In the genomic region with DNA sequence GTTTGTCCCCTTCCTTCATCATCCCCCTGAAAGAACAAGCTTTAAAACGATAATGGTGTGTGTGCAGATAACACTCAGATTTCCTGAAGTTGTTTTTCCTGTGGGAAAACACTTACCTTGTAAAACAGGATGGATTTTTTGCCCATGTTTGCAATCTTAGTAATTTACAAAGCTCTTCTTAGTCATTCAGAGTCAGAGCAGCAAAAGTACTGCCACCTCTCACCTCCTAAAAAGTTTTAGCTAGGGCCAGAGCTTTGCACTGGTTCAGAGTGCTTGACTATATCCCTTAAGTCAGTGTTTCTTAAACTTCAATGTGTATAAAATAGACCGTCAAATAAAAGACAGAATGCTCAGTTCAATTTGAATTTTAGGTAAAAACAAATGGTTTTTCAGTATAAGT, we compare ENCODE assay signal across 29 cellular contexts.
"Had no signal": no experiment of that assay in that cellular context is flagged by ENCODE, and none has a peak within 500 bp of the region (broad histone marks: within the 10 kb centered on the region; RNA-seq: fewer than 3 reads in every experiment).

No MANE protein-coding gene starts in this region.

- H3K27ac Mint-ChIP-seq: stimulated activated effector memory CD8-positive, alpha-beta T cell treated with anti-CD3 and anti-CD28 coated beads, Interleukin-12 subunit alpha, Interleukin-12 subunit beta, amount 100 ng/mL, for 72 hours; stimulated activated memory B cell treated with anti-CD40 and anti-IgM and Interleukin-4, amounts not matched to agents 10 μg/mL and 1 μg/mL and 100 μg/mL, for 72 hours; stimulated activated naive B cell treated with anti-CD40 and anti-IgM and Interleukin-4, amounts not matched to agents 10 μg/mL and 1 μg/mL and 100 μg/mL, for 72 hours; stimulated activated naive CD8-positive, alpha-beta T cell treated with anti-CD3 and anti-CD28 coated beads, Interleukin-15, amount 100 ng/mL, for 72 hours; stimulated activated naive CD8-positive, alpha-beta T cell treated with anti-CD3 and anti-CD28 coated beads, Interleukin-15, Interleukin-2, amounts not matched to agents 100 ng/mL and 50 ng/mL, for 24 hours; type B pancreatic cell had no signal

- H3K9me3 ChIP-seq: stomach, suprapubic skin, testis, thoracic aorta, thyroid gland, tibial artery, tibial nerve, transverse colon, upper lobe of left lung, upper lobe of right lung, uterus, vagina had no signal

- H3K36me3 Mint-ChIP-seq: stimulated activated effector memory CD8-positive, alpha-beta T cell treated with anti-CD3 and anti-CD28 coated beads, Interleukin-12 subunit alpha, Interleukin-12 subunit beta, amount 100 ng/mL, for 72 hours; stimulated activated memory B cell treated with anti-CD40 and anti-IgM and Interleukin-4, amounts not matched to agents 10 μg/mL and 1 μg/mL and 100 μg/mL, for 72 hours; stimulated activated naive B cell treated with anti-CD40 and anti-IgM and Interleukin-4, amounts not matched to agents 10 μg/mL and 1 μg/mL and 100 μg/mL, for 72 hours; type B pancreatic cell had no signal

- H3K4me1 ChIP-seq: stomach, suprapubic skin, testis, tibial artery, tibial nerve, transverse colon, upper lobe of left lung, upper lobe of right lung, uterus, vagina had no signal

- ATAC-seq: stimulated activated effector memory CD8-positive, alpha-beta T cell treated with anti-CD3 and anti-CD28 coated beads, Interleukin-12 subunit alpha, Interleukin-12 subunit beta, amount 100 ng/mL, for 72 hours; stimulated activated memory B cell treated with anti-CD40 and anti-IgM and Interleukin-4, amounts not matched to agents 10 μg/mL and 1 μg/mL and 100 μg/mL, for 72 hours; stimulated activated naive B cell treated with anti-CD40 and anti-IgM and Interleukin-4, amounts not matched to agents 10 μg/mL and 1 μg/mL and 100 μg/mL, for 72 hours; stimulated activated naive CD8-positive, alpha-beta T cell treated with anti-CD3 and anti-CD28 coated beads, Interleukin-15, amount 100 ng/mL, for 72 hours; stimulated activated naive CD8-positive, alpha-beta T cell treated with anti-CD3 and anti-CD28 coated beads, Interleukin-15, Interleukin-2, amounts not matched to agents 100 U/mL and 50 U/mL, for 24 hours; upper lobe of right lung had no signal

- H3K36me3 ChIP-seq: stomach, suprapubic skin, thoracic aorta, thyroid gland, tibial artery, tibial nerve, transverse colon, upper lobe of left lung, upper lobe of right lung, uterus, vagina had no signal

- DNase-seq: stimulated activated CD4-positive, alpha-beta T cell treated with anti-CD3 and anti-CD28 coated beads, Interleukin-2, amount 100 ng/mL, for 48 hours; stimulated activated CD4-positive, alpha-beta T cell treated with anti-CD3 and anti-CD28 coated beads, Interleukin-4, amount 100 ng/mL, for 1 hour; stimulated activated CD4-positive, alpha-beta T cell treated with anti-CD3 and anti-CD28 coated beads, Interleukin-4, amount 100 ng/mL, for 24 hours; stimulated activated CD4-positive, alpha-beta T cell treated with anti-CD3 and anti-CD28 coated beads, Interleukin-4, amount 100 ng/mL, for 4 hours; stimulated activated CD8-positive, alpha-beta memory T cell treated with anti-CD3 and anti-CD28 coated beads, Interleukin-4, amount 100 ng/mL, for 48 hours; stimulated activated naive B cell treated with anti-CD40 and anti-IgM and Interleukin-4, amounts not matched to agents 10 μg/mL and 1 μg/mL and 100 μg/mL, for 72 hours; stimulated activated naive CD4-positive, alpha-beta T cell; stimulated activated naive CD4-positive, alpha-beta T cell treated with Interleukin-2 at 50 U/mL for 16 hours; stimulated activated naive CD8-positive, alpha-beta T cell treated with anti-CD3 and anti-CD28 coated beads, Interleukin-15, amount 100 ng/mL, for 72 hours; stimulated activated naive CD8-positive, alpha-beta T cell treated with anti-CD3 and anti-CD28 coated beads, Interleukin-15, Interleukin-2, amounts not matched to agents 100 U/mL and 50 U/mL, for 24 hours; stomach; substantia nigra; testis; thyroid gland; tibial artery; transverse colon; trophoblast cell; upper lobe of left lung; upper lobe of right lung; uterus had no signal

- H3K9me3 Mint-ChIP-seq: stimulated activated effector memory CD8-positive, alpha-beta T cell treated with anti-CD3 and anti-CD28 coated beads, Interleukin-12 subunit alpha, Interleukin-12 subunit beta, amount 100 ng/mL, for 72 hours; stimulated activated naive B cell treated with anti-CD40 and anti-IgM and Interleukin-4, amounts not matched to agents 10 μg/mL and 1 μg/mL and 100 μg/mL, for 72 hours; stimulated activated naive CD8-positive, alpha-beta T cell treated with anti-CD3 and anti-CD28 coated beads, Interleukin-15, amount 100 ng/mL, for 72 hours; stimulated activated naive CD8-positive, alpha-beta T cell treated with anti-CD3 and anti-CD28 coated beads, Interleukin-15, Interleukin-2, amounts not matched to agents 100 ng/mL and 50 ng/mL, for 24 hours; type B pancreatic cell had no signal

- H3K4me3 ChIP-seq: stomach, suprapubic skin, testis, thoracic aorta, thyroid gland, tibial artery, tibial nerve, transverse colon, upper lobe of left lung, upper lobe of right lung, uterus, vagina had no signal

- H3K4me3 Mint-ChIP-seq: stimulated activated effector memory CD8-positive, alpha-beta T cell treated with anti-CD3 and anti-CD28 coated beads, Interleukin-12 subunit alpha, Interleukin-12 subunit beta, amount 100 ng/mL, for 72 hours; stimulated activated memory B cell treated with anti-CD40 and anti-IgM and Interleukin-4, amounts not matched to agents 10 μg/mL and 1 μg/mL and 100 μg/mL, for 72 hours; stimulated activated naive B cell treated with anti-CD40 and anti-IgM and Interleukin-4, amounts not matched to agents 10 μg/mL and 1 μg/mL and 100 μg/mL, for 72 hours; stimulated activated naive CD8-positive, alpha-beta T cell treated with anti-CD3 and anti-CD28 coated beads, Interleukin-15, amount 100 ng/mL, for 72 hours; stimulated activated naive CD8-positive, alpha-beta T cell treated with anti-CD3 and anti-CD28 coated beads, Interleukin-15, Interleukin-2, amounts not matched to agents 100 ng/mL and 50 ng/mL, for 24 hours; type B pancreatic cell had no signal

- H3K27me3 Mint-ChIP-seq: stimulated activated memory B cell treated with anti-CD40 and anti-IgM and Interleukin-4, amounts not matched to agents 10 μg/mL and 1 μg/mL and 100 μg/mL, for 72 hours; stimulated activated naive B cell treated with anti-CD40 and anti-IgM and Interleukin-4, amounts not matched to agents 10 μg/mL and 1 μg/mL and 100 μg/mL, for 72 hours had no signal

- FAIRE-seq: urothelium cell line had no signal

- H3K27ac ChIP-seq: stomach, suprapubic skin, testis, thoracic aorta, thyroid gland, tibial artery, tibial nerve, transverse colon, upper lobe of left lung, upper lobe of right lung, uterus, vagina had no signal

- H3K4me1 Mint-ChIP-seq: stimulated activated effector memory CD8-positive, alpha-beta T cell treated with anti-CD3 and anti-CD28 coated beads, Interleukin-12 subunit alpha, Interleukin-12 subunit beta, amount 100 ng/mL, for 72 hours; stimulated activated memory B cell treated with anti-CD40 and anti-IgM and Interleukin-4, amounts not matched to agents 10 μg/mL and 1 μg/mL and 100 μg/mL, for 72 hours; stimulated activated naive B cell treated with anti-CD40 and anti-IgM and Interleukin-4, amounts not matched to agents 10 μg/mL and 1 μg/mL and 100 μg/mL, for 72 hours; stimulated activated naive CD8-positive, alpha-beta T cell treated with anti-CD3 and anti-CD28 coated beads, Interleukin-15, amount 100 ng/mL, for 72 hours had no signal

- H3K27me3 ChIP-seq: stomach, testis, thyroid gland, tibial artery, tibial nerve, transverse colon, upper lobe of left lung, uterus, vagina had no signal
